ENCODE assay signal across 5 cellular contexts in genomic region chr7:110724811-110725210, GRCh38.
"Had no signal": no experiment of that assay in that cellular context is flagged by ENCODE, and none has a peak within 500 bp of the region (broad histone marks: within the 10 kb centered on the region; RNA-seq: fewer than 3 reads in every experiment).

No MANE protein-coding gene starts in this region.

- H3K9me3 Mint-ChIP-seq: IgD-negative memory B cell had no signal

- H3K4me3 Mint-ChIP-seq: IgD-negative memory B cell had no signal

- H3K4me3 ChIP-seq: K562 had no signal

- H3K27me3 Mint-ChIP-seq: IgD-negative memory B cell had no signal

- DNase-seq: IMR-90 had no signal

- ATAC-seq: HepG2, K562 had no signal

- H3K4me1 Mint-ChIP-seq: IgD-negative memory B cell had no signal

- H3K27ac Mint-ChIP-seq: IgD-negative memory B cell had no signal

- H3K27ac ChIP-seq: HL-60 had no signal
